ENCODE assay signal across 11 cellular contexts in genomic region chr7:86949052-86949778, GRCh38.
DNase-seq lines count a peak whose midpoint lies in the region; ATAC-seq and TF ChIP-seq lines count a peak whose summit lies in the region.
"Had no signal": no experiment of that assay in that cellular context is flagged by ENCODE, and none has a peak within 500 bp of the region (broad histone marks: within the 10 kb centered on the region; RNA-seq: fewer than 3 reads in every experiment).

No MANE protein-coding gene starts in this region.

- POLR2A ChIA-PET in CD8-positive, alpha-beta T cell (lab: Charles Lee): interaction anchor here (1.1 kb wide), 1 partner anchor 271 kb away, joined by 3 read pairs; no protein-coding TSS in a partner anchor

- no peaks in the 10 kb centered on the region for H3K9me3 Mint-ChIP-seq in CD8-positive, alpha-beta T cell

- no peaks in the 10 kb centered on the region for H3K4me1 Mint-ChIP-seq in CD8-positive, alpha-beta T cell (ENCODE audit: low read depth)

- no peak overlapping the region for H3K27ac Mint-ChIP-seq in CD8-positive, alpha-beta T cell

- no peak overlapping the region for H3K27ac ChIP-seq in CD8-positive, alpha-beta T cell (ENCODE audit: low read depth, low read length)
- H3K27ac ChIP-seq: parathyroid adenoma had no signal

- no peaks in the 10 kb centered on the region for H3K4me1 ChIP-seq in CD8-positive, alpha-beta T cell (ENCODE audit: insufficient read depth, low read length)
- H3K4me1 ChIP-seq: parathyroid adenoma had no signal

- ATAC-seq in GM18519 (IDR thresholded peaks at IDR 0.05; ENCODE audit: low FRiP score, unreplicated experiment) (peak; percentile 99), GM21529 (IDR thresholded peaks at IDR 0.05; ENCODE audit: unreplicated experiment) (peak; percentile 96), HG03139 (IDR thresholded peaks at IDR 0.05; ENCODE audit: unreplicated experiment) (peak; percentile 89)
- ATAC-seq in CD8-positive, alpha-beta T cell: no peak

- no peak for TF ChIP-seq CTCF in CD8-positive, alpha-beta T cell (IDR thresholded peaks at IDR 0.05)

- H3K36me3 Mint-ChIP-seq in CD8-positive, alpha-beta T cell: no peaks in the 10 kb centered on the region

- intact Hi-C loops in CD8-positive, alpha-beta T cell (cut with DNase I, micrococcal nuclease): no loop called here

- DNase-seq in germinal center (ENCODE audit: low spot score) (peak; percentile 55), midbrain (lab: John Stamatoyannopoulos, UW) (no peak), dermis blood vessel endothelial cell (no peak), NCI-H510A treated with DMSO at 0.1 percent for 48 hours (lab: John Stamatoyannopoulos, UW) (no peak)
- no peak for DNase-seq in CD8-positive, alpha-beta T cell
- DNase-seq: cortex of kidney, NCI-H187 had no signal

- CTCF ChIA-PET in CD8-positive, alpha-beta T cell (lab: Charles Lee): interaction anchor here (1.4 to 2.4 kb wide), 3 partner anchors 22 to 287 kb away, joined by 3 to 7 read pairs (median 5); no protein-coding TSS in a partner anchor

- H3K27me3 Mint-ChIP-seq in CD8-positive, alpha-beta T cell (ENCODE audit: low read depth): peaks cover 10% of the 10 kb centered on the region

- H3K9me3 ChIP-seq in CD8-positive, alpha-beta T cell (ENCODE audit: low read length): no peaks in the 10 kb centered on the region

- no peaks in the 10 kb centered on the region for H3K27me3 ChIP-seq in CD8-positive, alpha-beta T cell (ENCODE audit: insufficient read depth, low read length)

- no peak overlapping the region for H3K4me3 Mint-ChIP-seq in CD8-positive, alpha-beta T cell

- no peaks in the 10 kb centered on the region for H3K36me3 ChIP-seq in CD8-positive, alpha-beta T cell (ENCODE audit: insufficient read depth, low read length)

- no peak overlapping the region for H3K4me3 ChIP-seq in CD8-positive, alpha-beta T cell (ENCODE audit: low read depth, low read length)
